ENCODE assay signal across 1 cellular context in the genomic region with DNA sequence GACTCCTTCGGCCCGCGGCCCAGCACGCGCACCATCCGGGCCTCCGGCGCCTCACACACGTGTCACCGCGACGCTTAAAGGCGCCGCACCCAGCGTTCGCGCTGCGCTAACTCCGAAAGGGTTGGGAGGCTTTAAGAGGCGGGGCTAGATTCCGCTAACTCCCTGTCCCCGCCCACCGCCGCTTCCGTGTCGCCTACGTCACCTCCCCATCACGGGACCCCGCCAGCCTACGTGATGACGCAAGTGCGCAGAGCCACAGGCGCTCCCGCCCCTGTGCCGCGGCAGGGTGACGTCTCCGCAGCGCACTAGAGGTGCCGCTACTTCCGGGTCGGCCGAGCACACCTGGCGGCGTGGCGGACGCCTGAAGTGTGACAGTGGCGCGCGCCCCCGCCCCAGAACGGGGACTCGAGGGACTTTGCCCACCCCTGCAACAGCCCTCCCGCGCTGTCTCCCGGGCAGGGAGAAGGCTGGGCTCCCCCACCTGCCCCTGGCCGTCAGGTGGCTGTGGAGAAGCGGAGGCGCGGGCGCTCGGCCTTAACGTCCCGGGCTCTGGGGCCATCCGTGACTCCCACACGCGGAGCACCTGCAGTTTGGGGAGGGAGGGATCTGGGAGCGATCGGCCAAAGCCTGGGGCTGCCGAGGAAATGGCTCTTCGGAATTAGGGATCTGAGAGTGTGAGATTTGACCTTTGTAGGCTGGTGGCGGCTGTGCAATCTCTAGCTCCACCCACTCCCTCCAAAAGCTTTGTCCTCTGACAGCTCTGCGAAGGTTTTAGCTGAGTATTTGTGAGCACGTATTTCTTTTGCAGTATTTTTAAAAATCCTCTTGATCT.
TF ChIP-seq lines count a peak whose summit lies in the region.

A gene (minus strand): TSS at position 35 of the 832 bp plus-strand sequence. CDS start 4,451 bp downstream, outside the sequence.

TF ChIP-seq in HepG2, 621 proteins besides CTCF, POLR2A, EP300 and RAD21 (continued from another document and continues in another):
- TF ChIP-seq, protein P1, sequence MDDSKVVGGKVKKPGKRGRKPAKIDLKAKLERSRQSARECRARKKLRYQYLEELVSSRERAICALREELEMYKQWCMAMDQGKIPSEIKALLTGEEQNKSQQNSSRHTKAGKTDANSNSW (CRISPR knock-in tag; IDR thresholded peaks at IDR 0.05; ENCODE audit: borderline replicate concordance), result 0 out of 2 replicates have a peak, but pooled peaks have one; percentile 7
- TF ChIP-seq MIER3 (CRISPR knock-in tag; IDR thresholded peaks at IDR 0.05; ENCODE audit: borderline replicate concordance) (peak; percentile 94), KDM1A (CRISPR knock-in tag; IDR thresholded peaks at IDR 0.05) (no peak), FOXA1 (IDR thresholded peaks at IDR 0.05) (no peak), FOXA1 (CRISPR knock-in tag; IDR thresholded peaks at IDR 0.05) (peak; percentile 46), DPF2 (CRISPR knock-in tag; IDR thresholded peaks at IDR 0.05; ENCODE audit: borderline replicate concordance, low read depth) (no peak), ZNF251 (CRISPR knock-in tag; IDR thresholded peaks at IDR 0.05) (no peak), JDP2 (CRISPR knock-in tag; IDR thresholded peaks at IDR 0.05; ENCODE audit: borderline replicate concordance) (peak; percentile 74), MAFG (CRISPR knock-in tag; IDR thresholded peaks at IDR 0.05) (no peak), ZNF776 (CRISPR knock-in tag; IDR thresholded peaks at IDR 0.05) (peak; percentile 75; the same call in 1 of the 2 replicates), ZBTB21 (CRISPR knock-in tag; IDR thresholded peaks at IDR 0.05) (peak; percentile 100), SNAI1 (CRISPR knock-in tag; IDR thresholded peaks at IDR 0.05; ENCODE audit: borderline replicate concordance) (no peak), ZBTB38 (CRISPR knock-in tag; IDR thresholded peaks at IDR 0.05) (peak; percentile 90; the same call in 1 of the 2 replicates), KLF16 (CRISPR knock-in tag; IDR thresholded peaks at IDR 0.05) (peak in 1 of 2 experiments; percentile 95; a peak in 2 of 4 replicates), DR1 (CRISPR knock-in tag; IDR thresholded peaks at IDR 0.05) (peak; percentile 94), RAD51 (IDR thresholded peaks at IDR 0.05; ENCODE audit: borderline replicate concordance) (peak; percentile 51; the same call in 1 of the 2 replicates), HDAC6 (IDR thresholded peaks at IDR 0.05; ENCODE audit: low read depth, low read length) (no peak), GABPB1 (CRISPR knock-in tag; IDR thresholded peaks at IDR 0.05) (peak; percentile 96), ZFP36L2 (CRISPR knock-in tag; IDR thresholded peaks at IDR 0.05) (no peak; the same call in 1 of the 2 replicates), MATR3 (CRISPR knock-in tag; IDR thresholded peaks at IDR 0.05) (no peak), ZNF652 (CRISPR knock-in tag; IDR thresholded peaks at IDR 0.05; ENCODE audit: borderline replicate concordance, low read depth) (peak; percentile 34; the same call in 1 of the 2 replicates), ZNF616 (CRISPR knock-in tag; IDR thresholded peaks at IDR 0.05; ENCODE audit: low read depth) (peak; percentile 36; the same call in 1 of the 2 replicates), KDM4B (CRISPR knock-in tag; IDR thresholded peaks at IDR 0.05) (peak; percentile 98), ZFP36 (IDR thresholded peaks at IDR 0.05; ENCODE audit: borderline replicate concordance, low read depth, low read length, partially characterized antibody) (no peak), ARID2 (CRISPR knock-in tag; IDR thresholded peaks at IDR 0.05; ENCODE audit: borderline replicate concordance) (peak; percentile 97; the same call in 1 of the 2 replicates), ZNF367 (CRISPR knock-in tag; IDR thresholded peaks at IDR 0.05; ENCODE audit: borderline replicate concordance) (peak; percentile 83; the same call in 1 of the 2 replicates), ZNF225 (CRISPR knock-in tag; IDR thresholded peaks at IDR 0.05) (peak; percentile 99), GZF1 (CRISPR knock-in tag; IDR thresholded peaks at IDR 0.05) (0 out of 2 replicates have a peak, but pooled peaks have one; percentile 82), ZNF530 (CRISPR knock-in tag; IDR thresholded peaks at IDR 0.05; ENCODE audit: low read depth) (no peak), IKZF4 (CRISPR knock-in tag; IDR thresholded peaks at IDR 0.05; ENCODE audit: borderline replicate concordance, low read depth, not compliant biosample characterization) (peak; percentile 81), ZNF788 (CRISPR knock-in tag; IDR thresholded peaks at IDR 0.05; ENCODE audit: borderline replicate concordance) (peak; percentile 99)
- TF ChIP-seq, protein P2, sequence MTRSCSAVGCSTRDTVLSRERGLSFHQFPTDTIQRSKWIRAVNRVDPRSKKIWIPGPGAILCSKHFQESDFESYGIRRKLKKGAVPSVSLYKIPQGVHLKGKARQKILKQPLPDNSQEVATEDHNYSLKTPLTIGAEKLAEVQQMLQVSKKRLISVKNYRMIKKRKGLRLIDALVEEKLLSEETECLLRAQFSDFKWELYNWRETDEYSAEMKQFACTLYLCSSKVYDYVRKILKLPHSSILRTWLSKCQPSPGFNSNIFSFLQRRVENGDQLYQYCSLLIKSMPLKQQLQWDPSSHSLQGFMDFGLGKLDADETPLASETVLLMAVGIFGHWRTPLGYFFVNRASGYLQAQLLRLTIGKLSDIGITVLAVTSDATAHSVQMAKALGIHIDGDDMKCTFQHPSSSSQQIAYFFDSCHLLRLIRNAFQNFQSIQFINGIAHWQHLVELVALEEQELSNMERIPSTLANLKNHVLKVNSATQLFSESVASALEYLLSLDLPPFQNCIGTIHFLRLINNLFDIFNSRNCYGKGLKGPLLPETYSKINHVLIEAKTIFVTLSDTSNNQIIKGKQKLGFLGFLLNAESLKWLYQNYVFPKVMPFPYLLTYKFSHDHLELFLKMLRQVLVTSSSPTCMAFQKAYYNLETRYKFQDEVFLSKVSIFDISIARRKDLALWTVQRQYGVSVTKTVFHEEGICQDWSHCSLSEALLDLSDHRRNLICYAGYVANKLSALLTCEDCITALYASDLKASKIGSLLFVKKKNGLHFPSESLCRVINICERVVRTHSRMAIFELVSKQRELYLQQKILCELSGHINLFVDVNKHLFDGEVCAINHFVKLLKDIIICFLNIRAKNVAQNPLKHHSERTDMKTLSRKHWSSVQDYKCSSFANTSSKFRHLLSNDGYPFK (CRISPR knock-in tag; IDR thresholded peaks at IDR 0.05; ENCODE audit: borderline replicate concordance), result peak; percentile 97; the same call in 1 of the 2 replicates
- TF ChIP-seq, protein P3, sequence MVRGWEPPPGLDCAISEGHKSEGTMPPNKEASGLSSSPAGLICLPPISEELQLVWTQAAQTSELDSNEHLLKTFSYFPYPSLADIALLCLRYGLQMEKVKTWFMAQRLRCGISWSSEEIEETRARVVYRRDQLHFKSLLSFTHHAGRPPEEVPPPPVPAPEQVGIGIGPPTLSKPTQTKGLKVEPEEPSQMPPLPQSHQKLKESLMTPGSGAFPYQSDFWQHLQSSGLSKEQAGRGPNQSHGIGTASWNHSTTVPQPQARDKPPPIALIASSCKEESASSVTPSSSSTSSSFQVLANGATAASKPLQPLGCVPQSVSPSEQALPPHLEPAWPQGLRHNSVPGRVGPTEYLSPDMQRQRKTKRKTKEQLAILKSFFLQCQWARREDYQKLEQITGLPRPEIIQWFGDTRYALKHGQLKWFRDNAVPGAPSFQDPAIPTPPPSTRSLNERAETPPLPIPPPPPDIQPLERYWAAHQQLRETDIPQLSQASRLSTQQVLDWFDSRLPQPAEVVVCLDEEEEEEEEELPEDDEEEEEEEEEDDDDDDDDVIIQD (CRISPR knock-in tag; IDR thresholded peaks at IDR 0.05; ENCODE audit: low read depth), result peak; percentile 75
- TF ChIP-seq, protein P4, sequence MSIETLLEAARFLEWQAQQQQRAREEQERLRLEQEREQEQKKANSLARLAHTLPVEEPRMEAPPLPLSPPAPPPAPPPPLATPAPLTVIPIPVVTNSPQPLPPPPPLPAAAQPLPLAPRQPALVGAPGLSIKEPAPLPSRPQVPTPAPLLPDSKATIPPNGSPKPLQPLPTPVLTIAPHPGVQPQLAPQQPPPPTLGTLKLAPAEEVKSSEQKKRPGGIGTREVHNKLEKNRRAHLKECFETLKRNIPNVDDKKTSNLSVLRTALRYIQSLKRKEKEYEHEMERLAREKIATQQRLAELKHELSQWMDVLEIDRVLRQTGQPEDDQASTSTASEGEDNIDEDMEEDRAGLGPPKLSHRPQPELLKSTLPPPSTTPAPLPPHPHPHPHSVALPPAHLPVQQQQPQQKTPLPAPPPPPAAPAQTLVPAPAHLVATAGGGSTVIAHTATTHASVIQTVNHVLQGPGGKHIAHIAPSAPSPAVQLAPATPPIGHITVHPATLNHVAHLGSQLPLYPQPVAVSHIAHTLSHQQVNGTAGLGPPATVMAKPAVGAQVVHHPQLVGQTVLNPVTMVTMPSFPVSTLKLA (IDR thresholded peaks at IDR 0.05), result peak; percentile 85
- TF ChIP-seq, protein P5, sequence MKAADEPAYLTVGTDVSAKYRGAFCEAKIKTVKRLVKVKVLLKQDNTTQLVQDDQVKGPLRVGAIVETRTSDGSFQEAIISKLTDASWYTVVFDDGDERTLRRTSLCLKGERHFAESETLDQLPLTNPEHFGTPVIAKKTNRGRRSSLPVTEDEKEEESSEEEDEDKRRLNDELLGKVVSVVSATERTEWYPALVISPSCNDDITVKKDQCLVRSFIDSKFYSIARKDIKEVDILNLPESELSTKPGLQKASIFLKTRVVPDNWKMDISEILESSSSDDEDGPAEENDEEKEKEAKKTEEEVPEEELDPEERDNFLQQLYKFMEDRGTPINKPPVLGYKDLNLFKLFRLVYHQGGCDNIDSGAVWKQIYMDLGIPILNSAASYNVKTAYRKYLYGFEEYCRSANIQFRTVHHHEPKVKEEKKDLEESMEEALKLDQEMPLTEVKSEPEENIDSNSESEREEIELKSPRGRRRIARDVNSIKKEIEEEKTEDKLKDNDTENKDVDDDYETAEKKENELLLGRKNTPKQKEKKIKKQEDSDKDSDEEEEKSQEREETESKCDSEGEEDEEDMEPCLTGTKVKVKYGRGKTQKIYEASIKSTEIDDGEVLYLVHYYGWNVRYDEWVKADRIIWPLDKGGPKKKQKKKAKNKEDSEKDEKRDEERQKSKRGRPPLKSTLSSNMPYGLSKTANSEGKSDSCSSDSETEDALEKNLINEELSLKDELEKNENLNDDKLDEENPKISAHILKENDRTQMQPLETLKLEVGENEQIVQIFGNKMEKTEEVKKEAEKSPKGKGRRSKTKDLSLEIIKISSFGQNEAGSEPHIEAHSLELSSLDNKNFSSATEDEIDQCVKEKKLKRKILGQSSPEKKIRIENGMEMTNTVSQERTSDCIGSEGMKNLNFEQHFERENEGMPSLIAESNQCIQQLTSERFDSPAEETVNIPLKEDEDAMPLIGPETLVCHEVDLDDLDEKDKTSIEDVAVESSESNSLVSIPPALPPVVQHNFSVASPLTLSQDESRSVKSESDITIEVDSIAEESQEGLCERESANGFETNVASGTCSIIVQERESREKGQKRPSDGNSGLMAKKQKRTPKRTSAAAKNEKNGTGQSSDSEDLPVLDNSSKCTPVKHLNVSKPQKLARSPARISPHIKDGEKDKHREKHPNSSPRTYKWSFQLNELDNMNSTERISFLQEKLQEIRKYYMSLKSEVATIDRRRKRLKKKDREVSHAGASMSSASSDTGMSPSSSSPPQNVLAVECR (CRISPR knock-in tag; IDR thresholded peaks at IDR 0.05; ENCODE audit: borderline replicate concordance), result peak; percentile 99
- TF ChIP-seq, protein P6, sequence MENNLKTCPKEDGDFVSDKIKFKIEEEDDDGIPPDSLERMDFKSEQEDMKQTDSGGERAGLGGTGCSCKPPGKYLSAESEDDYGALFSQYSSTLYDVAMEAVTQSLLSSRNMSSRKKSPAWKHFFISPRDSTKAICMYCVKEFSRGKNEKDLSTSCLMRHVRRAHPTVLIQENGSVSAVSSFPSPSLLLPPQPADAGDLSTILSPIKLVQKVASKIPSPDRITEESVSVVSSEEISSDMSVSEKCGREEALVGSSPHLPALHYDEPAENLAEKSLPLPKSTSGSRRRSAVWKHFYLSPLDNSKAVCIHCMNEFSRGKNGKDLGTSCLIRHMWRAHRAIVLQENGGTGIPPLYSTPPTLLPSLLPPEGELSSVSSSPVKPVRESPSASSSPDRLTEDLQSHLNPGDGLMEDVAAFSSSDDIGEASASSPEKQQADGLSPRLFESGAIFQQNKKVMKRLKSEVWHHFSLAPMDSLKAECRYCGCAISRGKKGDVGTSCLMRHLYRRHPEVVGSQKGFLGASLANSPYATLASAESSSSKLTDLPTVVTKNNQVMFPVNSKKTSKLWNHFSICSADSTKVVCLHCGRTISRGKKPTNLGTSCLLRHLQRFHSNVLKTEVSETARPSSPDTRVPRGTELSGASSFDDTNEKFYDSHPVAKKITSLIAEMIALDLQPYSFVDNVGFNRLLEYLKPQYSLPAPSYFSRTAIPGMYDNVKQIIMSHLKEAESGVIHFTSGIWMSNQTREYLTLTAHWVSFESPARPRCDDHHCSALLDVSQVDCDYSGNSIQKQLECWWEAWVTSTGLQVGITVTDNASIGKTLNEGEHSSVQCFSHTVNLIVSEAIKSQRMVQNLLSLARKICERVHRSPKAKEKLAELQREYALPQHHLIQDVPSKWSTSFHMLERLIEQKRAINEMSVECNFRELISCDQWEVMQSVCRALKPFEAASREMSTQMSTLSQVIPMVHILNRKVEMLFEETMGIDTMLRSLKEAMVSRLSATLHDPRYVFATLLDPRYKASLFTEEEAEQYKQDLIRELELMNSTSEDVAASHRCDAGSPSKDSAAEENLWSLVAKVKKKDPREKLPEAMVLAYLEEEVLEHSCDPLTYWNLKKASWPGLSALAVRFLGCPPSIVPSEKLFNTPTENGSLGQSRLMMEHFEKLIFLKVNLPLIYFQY (CRISPR knock-in tag; IDR thresholded peaks at IDR 0.05; ENCODE audit: borderline replicate concordance), result peak; percentile 88
- TF ChIP-seq, protein P7, sequence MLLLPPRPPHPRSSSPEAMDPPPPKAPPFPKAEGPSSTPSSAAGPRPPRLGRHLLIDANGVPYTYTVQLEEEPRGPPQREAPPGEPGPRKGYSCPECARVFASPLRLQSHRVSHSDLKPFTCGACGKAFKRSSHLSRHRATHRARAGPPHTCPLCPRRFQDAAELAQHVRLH (CRISPR knock-in tag; IDR thresholded peaks at IDR 0.05; ENCODE audit: borderline replicate concordance, low read depth), result peak; percentile 97; the same call in 1 of the 2 replicates
- TF ChIP-seq, protein P8, sequence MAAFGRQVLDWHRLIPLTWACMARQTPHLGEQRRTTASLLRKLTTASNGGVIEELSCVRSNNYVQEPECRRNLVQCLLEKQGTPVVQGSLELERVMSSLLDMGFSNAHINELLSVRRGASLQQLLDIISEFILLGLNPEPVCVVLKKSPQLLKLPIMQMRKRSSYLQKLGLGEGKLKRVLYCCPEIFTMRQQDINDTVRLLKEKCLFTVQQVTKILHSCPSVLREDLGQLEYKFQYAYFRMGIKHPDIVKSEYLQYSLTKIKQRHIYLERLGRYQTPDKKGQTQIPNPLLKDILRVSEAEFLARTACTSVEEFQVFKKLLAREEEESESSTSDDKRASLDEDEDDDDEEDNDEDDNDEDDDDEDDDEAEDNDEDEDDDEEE (CRISPR knock-in tag; IDR thresholded peaks at IDR 0.05), result peak; percentile 99
